Comparison of ENCODE assay signal across 9 cellular contexts in the genomic region with DNA sequence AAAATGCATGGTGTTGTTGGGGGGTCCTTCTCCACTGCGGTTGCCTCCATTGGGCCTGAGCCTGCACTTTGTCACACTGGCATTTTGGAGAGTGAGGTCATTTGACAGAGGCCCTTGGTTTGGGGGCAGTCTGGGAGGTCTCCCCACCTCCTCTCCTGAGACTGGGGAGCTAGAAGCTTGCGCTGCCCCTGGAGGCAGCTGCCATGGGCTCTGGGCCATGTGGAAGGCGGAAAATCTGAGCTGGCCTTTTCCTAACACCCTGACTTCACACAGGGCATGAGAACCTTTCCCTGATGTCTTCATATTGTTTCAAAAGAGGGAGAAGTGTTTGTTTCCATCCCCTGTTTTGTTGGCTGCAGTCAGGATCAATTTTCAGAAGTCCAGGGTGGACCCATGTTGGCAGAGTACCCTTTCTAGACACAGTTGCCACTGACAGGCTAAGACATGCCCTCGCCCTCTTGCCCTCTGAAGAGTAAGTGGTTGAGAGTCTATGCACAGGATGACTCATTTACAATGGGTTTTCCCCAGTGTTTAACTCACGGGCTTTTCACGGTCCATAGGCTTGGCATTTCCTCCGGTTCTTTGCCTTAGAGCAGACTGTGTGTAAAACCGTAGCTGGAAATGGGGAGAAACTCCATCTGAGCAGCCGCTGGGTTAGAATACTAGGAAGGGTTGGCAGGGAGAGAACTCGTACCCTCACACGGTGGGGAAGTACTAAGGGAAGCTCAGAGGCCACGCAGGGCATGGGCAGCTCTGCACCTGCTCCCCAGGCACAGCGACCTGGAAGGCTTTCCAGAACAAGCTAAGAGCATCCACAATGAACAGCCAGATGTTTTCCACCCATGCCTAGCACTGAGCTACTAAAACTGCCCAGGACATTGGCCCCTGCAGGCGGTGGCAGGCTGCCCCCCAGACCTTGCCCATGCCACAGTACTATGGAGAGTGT.
DNase-seq lines count a peak whose midpoint lies in the region; ATAC-seq and FAIRE-seq lines count a peak whose summit lies in the region.
"Had no signal": no experiment of that assay in that cellular context is flagged by ENCODE, and none has a peak within 500 bp of the region (broad histone marks: within the 10 kb centered on the region; RNA-seq: fewer than 3 reads in every experiment).

No MANE protein-coding gene starts in this region.

- no peaks in the 10 kb centered on the region for H3K36me3 ChIP-seq in esophagus (ENCODE audit: control insufficient read depth in 2 of 2, insufficient read depth in 2 of 2, low read length in 1 of 2)

- 46 to 55% methylated on average over 14 of the region's 14 CpGs for WGBS in esophagus, 2 donors

- H3K27ac ChIP-seq in esophagus (ENCODE audit: low read depth in 2 of 2, low read length in 1 of 2), result peak overlapping the region; percentile 9 to 49
- H3K27ac ChIP-seq: parathyroid adenoma had no signal

- no peak overlapping the region for H3K27ac Mint-ChIP-seq in immature natural killer cell

- no peak overlapping the region for H3K4me3 Mint-ChIP-seq in immature natural killer cell

- H3K4me3 ChIP-seq in esophagus (ENCODE audit: low read depth in 1 of 2, low read length in 2 of 2), result no peak overlapping the region

- H3K4me1 Mint-ChIP-seq in immature natural killer cell, result no peaks in the 10 kb centered on the region

- no peaks in the 10 kb centered on the region for H3K36me3 Mint-ChIP-seq in immature natural killer cell

- H3K27me3 Mint-ChIP-seq in immature natural killer cell (ENCODE audit: low read depth in 3 of 3), result peaks cover 0 to 3% (median 2%) of the 10 kb centered on the region in 3 donors

- peaks cover 0 to 2% (median 0%) of the 10 kb centered on the region in 6 donors for H3K9me3 Mint-ChIP-seq in immature natural killer cell

- H3K4me1 ChIP-seq in esophagus (ENCODE audit: control insufficient read depth in 2 of 2, insufficient read depth in 2 of 2, low read length in 1 of 2), result peaks cover 5 to 15% of the 10 kb centered on the region in 2 donors
- H3K4me1 ChIP-seq: parathyroid adenoma had no signal

- H3K27me3 ChIP-seq in esophagus (ENCODE audit: control insufficient read depth in 1 of 2, insufficient read depth in 2 of 2, low read length in 2 of 2), result no peaks in the 10 kb centered on the region

- DNase-seq in DMS153 (lab: John Stamatoyannopoulos, UW) (peak; percentile 94), HTR-8/SVneo (ENCODE audit: insufficient read length, low spot score) (peak; percentile 87), immature natural killer cell (no peak), NCI-H1436 (lab: John Stamatoyannopoulos, UW) (no peak), AG08395 (ENCODE audit: low spot score) (no peak)
- no peak for DNase-seq in stimulated activated CD8-positive, alpha-beta memory T cell treated with anti-CD3 and anti-CD28 coated beads, Interleukin-4, amount 100 ng/mL, for 48 hours

- FAIRE-seq in HTR-8/SVneo (lab: Jason Lieb, UNC), result peak; percentile 91

- no peaks in the 10 kb centered on the region for H3K9me3 ChIP-seq in esophagus (ENCODE audit: control insufficient read depth in 2 of 2, insufficient read depth in 1 of 2, low read depth in 1 of 2, low read length in 1 of 2)

- ATAC-seq in GM21515 (IDR thresholded peaks at IDR 0.05; ENCODE audit: unreplicated experiment), result peak; percentile 48

Comparison
In these comparisons a context has a peak if more than half of its experiments do, and no peak if none do; other contexts are left out.
1. DNase-seq: peak in DMS153 (single experiment) and HTR-8/SVneo (single experiment); none in immature natural killer cell (0 of 3), stimulated activated CD8-positive, alpha-beta memory T cell treated with anti-CD3 and anti-CD28 coated beads, Interleukin-4, amount 100 ng/mL, for 48 hours (single experiment), NCI-H1436 (single experiment) and AG08395 (single experiment).